In the genomic region with DNA sequence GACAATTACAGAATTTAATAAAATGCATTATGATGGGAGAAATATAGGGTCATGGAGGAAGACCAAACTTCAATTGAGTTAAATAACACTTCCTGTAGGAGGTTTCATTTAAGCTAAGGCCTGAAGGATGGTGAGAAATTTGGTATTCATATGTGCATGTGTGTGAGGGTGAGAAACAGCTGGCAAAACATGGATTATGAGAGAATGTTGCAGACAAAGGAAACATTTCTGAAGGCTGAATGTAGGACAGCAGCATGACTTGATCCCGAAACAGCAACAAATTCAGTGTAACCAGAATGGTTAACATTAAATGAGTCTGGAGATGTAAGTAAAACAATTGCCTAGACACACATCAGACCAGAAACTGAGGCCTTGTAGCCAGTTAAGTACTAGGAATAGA, we compare ENCODE assay signal across 32 cellular contexts.
"Had no signal": no experiment of that assay in that cellular context is flagged by ENCODE, and none has a peak within 500 bp of the region (broad histone marks: within the 10 kb centered on the region; RNA-seq: fewer than 3 reads in every experiment).

No MANE protein-coding gene starts in this region.

- H3K4me3 ChIP-seq: ascending aorta, cardiac muscle cell had no signal

- H3K27me3 ChIP-seq: ascending aorta, cardiac muscle cell had no signal

- DNase-seq: activated CD4-positive, alpha-beta memory T cell treated with anti-CD3 and anti-CD28 coated beads, Interleukin-2, amount 10 ng/mL, durations not matched to agents 7 days and 5 days; activated CD4-positive, alpha-beta T cell treated with anti-CD3 and anti-CD28 coated beads for 1 hour; activated CD4-positive, alpha-beta T cell treated with anti-CD3 and anti-CD28 coated beads for 36 hours; activated CD4-positive, alpha-beta T cell treated with anti-CD3 and anti-CD28 coated beads for 48 hours; activated CD4-positive, alpha-beta T cell treated with anti-CD3 and anti-CD28 coated beads, Interleukin-2, amount 10 ng/mL, durations not matched to agents 7 days and 5 days; activated CD4-positive, alpha-beta T cell treated with anti-CD3 and anti-CD28 coated beads, Interleukin-2, amount 50 U/mL, for 48 hours; activated CD4-positive, CD25-positive, alpha-beta regulatory T cell; activated CD8-positive, alpha-beta memory T cell treated with anti-CD3 and anti-CD28 coated beads for 24 hours; activated CD8-positive, alpha-beta memory T cell treated with anti-CD3 and anti-CD28 coated beads, Interleukin-2, amount 10 ng/mL, durations not matched to agents 7 days and 5 days; activated CD8-positive, alpha-beta memory T cell treated with anti-CD3 and anti-CD28 coated beads, Interleukin-2, amount 50 U/mL, for 48 hours; activated CD8-positive, alpha-beta T cell treated with anti-CD3 and anti-CD28 coated beads, Interleukin-2, amount 10 ng/mL, durations not matched to agents 7 days and 5 days; activated effector memory CD4-positive, alpha-beta T cell treated with Interleukin-2 at 50 U/mL for 16 hours; activated gamma-delta T cell; activated naive CD4-positive, alpha-beta T cell treated with anti-CD3 and anti-CD28 coated beads, Interleukin-2, amount 10 ng/mL, durations not matched to agents 7 days and 5 days; activated naive CD4-positive, alpha-beta T cell treated with Interleukin-2 at 50 U/mL for 16 hours; activated naive CD8-positive, alpha-beta T cell treated with anti-CD3 and anti-CD28 coated beads, Interleukin-2, amount 10 ng/mL, durations not matched to agents 7 days and 5 days; activated naive CD8-positive, alpha-beta T cell treated with anti-CD3 and anti-CD28 coated beads, Interleukin-2, amount 50 U/mL, for 24 hours; activated T-cell treated with anti-CD3 and anti-CD28 coated beads, Interleukin-2, amount 50 U/mL, for 24 hours; activated T-cell treated with anti-CD3 and anti-CD28 coated beads, Interleukin-2, amount 50 U/mL, for 48 hours; amygdala; anterior cingulate cortex; caudate nucleus; cerebellar nuclear complex; T-helper 1 cell; T-helper 2 cell; T-helper 9 cell had no signal

- H3K27ac ChIP-seq: ascending aorta, cardiac muscle cell, VCaP had no signal

- H3K36me3 ChIP-seq: ascending aorta, cardiac muscle cell had no signal

- H3K9me3 ChIP-seq: ascending aorta had no signal

- FAIRE-seq: bronchial epithelial cell, TTC549 had no signal

- H3K4me1 ChIP-seq: ascending aorta had no signal

- ATAC-seq: activated CD4-positive, alpha-beta T cell treated with anti-CD3 and anti-CD28 coated beads for 36 hours; activated CD4-positive, CD25-positive, alpha-beta regulatory T cell treated with anti-CD3 and anti-CD28 coated beads, Interleukin-2, amount 50 U/mL, for 24 hours; activated CD8-positive, alpha-beta memory T cell treated with anti-CD3 and anti-CD28 coated beads, Interleukin-2, amount 10 ng/mL, durations not matched to agents 7 days and 5 days; activated CD8-positive, alpha-beta T cell treated with anti-CD3 and anti-CD28 coated beads, Interleukin-2, amount 10 ng/mL, durations not matched to agents 7 days and 5 days; activated naive CD8-positive, alpha-beta T cell treated with anti-CD3 and anti-CD28 coated beads, Interleukin-2, amount 50 U/mL, for 24 hours had no signal
